In genomic region chr16:75379911-75380847, GRCh38 we compare ENCODE assay signal across 8 cellular contexts. TPM values are rescaled to one million over a fixed set of nuclear protein-coding genes. Genes with fewer than 3 reads are reported as not detected.
DNase-seq lines count a peak whose midpoint lies in the region; ATAC-seq and TF ChIP-seq lines count a peak whose summit lies in the region.

No MANE protein-coding gene starts in this region.

- H3K4me2 ChIP-seq in DND-41 (ENCODE audit: insufficient read depth, low read length): peak overlapping the region; percentile 51

- peaks cover 8% of the 10 kb centered on the region for H4K20me1 ChIP-seq in DND-41 (ENCODE audit: insufficient read depth, low read length)

- no peaks in the 10 kb centered on the region for H3K27me3 ChIP-seq in DND-41 (ENCODE audit: insufficient read depth, low read length, poor library complexity)
- no peaks in the 10 kb centered on the region for H3K27me3 ChIP-seq in gastrocnemius medialis

- in situ Hi-C loops in gastrocnemius medialis (cut with MboI; ENCODE audit: low sequenced_read_pairs in 4 of 4): loop anchor here in 3 of 4 donors (5.0 to 25.0 kb wide), 3 partner anchors 75 to 393 kb away; partner anchors contain the start of genes WDR59 (in 1 of the 3) and ZNRF1 (in 1 of the 3)

- H3K4me1 ChIP-seq in DND-41 (ENCODE audit: insufficient read depth, low read length) (peaks cover 41% of the 10 kb centered on the region), gastrocnemius medialis (peaks cover under 1 to 4% of the 10 kb centered on the region in 2 donors)

- H3K36me3 Mint-ChIP-seq in activated CD4-positive, alpha-beta memory T cell treated with anti-CD3 and anti-CD28 coated beads, Interleukin-2, amount 10 ng/mL, durations not matched to agents 7 days and 5 days (ENCODE audit: low read depth): peaks cover 49% of the 10 kb centered on the region

- POLR2A ChIA-PET in activated CD4-positive, alpha-beta memory T cell treated with anti-CD3 and anti-CD28 coated beads, Interleukin-2, amount 10 ng/mL, durations not matched to agents 7 days and 5 days (lab: Charles Lee): interaction anchor here (1.2 kb wide), 1 partner anchor 53 kb away, joined by 5 read pairs; the partner anchor contains the start of gene CFDP1

- DNase-seq in DND-41 (peak; percentile 79), midbrain (lab: John Stamatoyannopoulos, UW) (peak; percentile 11), NCI-H2171 (lab: John Stamatoyannopoulos, UW) (no peak), COLO668 (lab: John Stamatoyannopoulos, UW; ENCODE audit: unreplicated experiment) (no peak), gastrocnemius medialis (no peak)
- peak; percentile 59 for DNase-seq in activated CD4-positive, alpha-beta memory T cell treated with anti-CD3 and anti-CD28 coated beads, Interleukin-2, amount 10 ng/mL, durations not matched to agents 7 days and 5 days

- peak overlapping the region; percentile 6 for H3K4me3 Mint-ChIP-seq in activated CD4-positive, alpha-beta memory T cell treated with anti-CD3 and anti-CD28 coated beads, Interleukin-2, amount 10 ng/mL, durations not matched to agents 7 days and 5 days

- H3K9me3 Mint-ChIP-seq in activated CD4-positive, alpha-beta memory T cell treated with anti-CD3 and anti-CD28 coated beads, Interleukin-2, amount 10 ng/mL, durations not matched to agents 7 days and 5 days: no peaks in the 10 kb centered on the region

- CTCF ChIA-PET in activated CD4-positive, alpha-beta memory T cell treated with anti-CD3 and anti-CD28 coated beads, Interleukin-2, amount 10 ng/mL, durations not matched to agents 7 days and 5 days (lab: Charles Lee): interaction anchor here (0.6 to 3.7 kb wide), 12 partner anchors 9 to 422 kb away, joined by 3 to 28 read pairs (median 3); no protein-coding TSS in a partner anchor

- intact Hi-C loops in gastrocnemius medialis (cut with DNase I; ENCODE audit: low total_unique reads): no loop called here

- peak overlapping the region; percentile 21 for H3K27ac Mint-ChIP-seq in activated CD4-positive, alpha-beta memory T cell treated with anti-CD3 and anti-CD28 coated beads, Interleukin-2, amount 10 ng/mL, durations not matched to agents 7 days and 5 days

- peak; percentile 99 for ATAC-seq in DND-41 (ENCODE audit: insufficient read depth, low read depth)
- peak; percentile 92 for ATAC-seq in GM21423 (IDR thresholded peaks at IDR 0.05; ENCODE audit: unreplicated experiment)
- peak; percentile 75 for ATAC-seq in HG03571 (IDR thresholded peaks at IDR 0.05; ENCODE audit: unreplicated experiment)
- no peak for ATAC-seq in gastrocnemius medialis

- H3K9ac ChIP-seq in DND-41 (ENCODE audit: low read depth, low read length): peak overlapping the region; percentile 35; the same call in 1 of the 2 replicates

- peaks cover 36% of the 10 kb centered on the region for H3K4me1 Mint-ChIP-seq in activated CD4-positive, alpha-beta memory T cell treated with anti-CD3 and anti-CD28 coated beads, Interleukin-2, amount 10 ng/mL, durations not matched to agents 7 days and 5 days

- no peak for TF ChIP-seq CTCF in DND-41 (IDR thresholded peaks at IDR 0.05; ENCODE audit: borderline replicate concordance, extremely low read depth, low read length, poor library complexity, severe bottlenecking)
- TF ChIP-seq CTCF in gastrocnemius medialis (IDR thresholded peaks at IDR 0.05 in 4 of 5, conservative IDR thresholded peaks at IDR 0.05 in 1 of 5): no peak

- H3K27ac ChIP-seq in DND-41 (ENCODE audit: low read length): peak overlapping the region; percentile 72
- no peak overlapping the region for H3K27ac ChIP-seq in gastrocnemius medialis

- H3K4me3 ChIP-seq in DND-41 (ENCODE audit: low read depth in 1 of 2, low read length in 2 of 2) (no peak overlapping the region), gastrocnemius medialis (no peak overlapping the region)

- H2AFZ ChIP-seq in DND-41 (ENCODE audit: low read depth, low read length): peak overlapping the region; percentile 5; the same call in 1 of the 2 replicates

- H3K27me3 Mint-ChIP-seq in activated CD4-positive, alpha-beta memory T cell treated with anti-CD3 and anti-CD28 coated beads, Interleukin-2, amount 10 ng/mL, durations not matched to agents 7 days and 5 days: peaks cover 43% of the 10 kb centered on the region

- H3K9me3 ChIP-seq in DND-41 (ENCODE audit: insufficient read depth, low read length, severe bottlenecking): no peaks in the 10 kb centered on the region
- no peaks in the 10 kb centered on the region for H3K9me3 ChIP-seq in gastrocnemius medialis

- H3K79me2 ChIP-seq in DND-41 (ENCODE audit: insufficient read depth, low read length): 0 out of 2 replicates have a peak, but pooled peaks cover 2% of the 10 kb centered on the region

- H3K36me3 ChIP-seq in DND-41 (ENCODE audit: insufficient read depth, low read length): peaks cover 22% of the 10 kb centered on the region; the same call in 1 of the 2 replicates
- H3K36me3 ChIP-seq in gastrocnemius medialis: no peaks in the 10 kb centered on the region

- TF ChIP-seq POLR2A in gastrocnemius medialis (IDR thresholded peaks at IDR 0.05): no peak

RNA-seq across cellular contexts. Expression of gene CFDP1, which starts 53.1 kb away (rescaled TPM):
- total RNA-seq in activated CD4-positive, alpha-beta memory T cell treated with anti-CD3 and anti-CD28 coated beads, Interleukin-2, amount 10 ng/mL, durations not matched to agents 7 days and 5 days: 10 to 100 TPM; 35.1 to 36.2 TPM
- total RNA-seq in gastrocnemius medialis: 10 to 100 TPM; 20.4 to 28.6 (median 24.2) TPM

Comparison
In these comparisons a context has a peak if more than half of its experiments do, and no peak if none do; other contexts are left out.
1. ATAC-seq: peak in DND-41 (single experiment), GM21423 (single experiment) and HG03571 (single experiment); none in gastrocnemius medialis (0 of 2).
2. DNase-seq: peak in DND-41 (single experiment), activated CD4-positive, alpha-beta memory T cell treated with anti-CD3 and anti-CD28 coated beads, Interleukin-2, amount 10 ng/mL, durations not matched to agents 7 days and 5 days (single experiment) and midbrain (single experiment); none in NCI-H2171 (single experiment), COLO668 (single experiment) and gastrocnemius medialis (0 of 2).